ENCODE assay signal across 8 cellular contexts in the genomic region with DNA sequence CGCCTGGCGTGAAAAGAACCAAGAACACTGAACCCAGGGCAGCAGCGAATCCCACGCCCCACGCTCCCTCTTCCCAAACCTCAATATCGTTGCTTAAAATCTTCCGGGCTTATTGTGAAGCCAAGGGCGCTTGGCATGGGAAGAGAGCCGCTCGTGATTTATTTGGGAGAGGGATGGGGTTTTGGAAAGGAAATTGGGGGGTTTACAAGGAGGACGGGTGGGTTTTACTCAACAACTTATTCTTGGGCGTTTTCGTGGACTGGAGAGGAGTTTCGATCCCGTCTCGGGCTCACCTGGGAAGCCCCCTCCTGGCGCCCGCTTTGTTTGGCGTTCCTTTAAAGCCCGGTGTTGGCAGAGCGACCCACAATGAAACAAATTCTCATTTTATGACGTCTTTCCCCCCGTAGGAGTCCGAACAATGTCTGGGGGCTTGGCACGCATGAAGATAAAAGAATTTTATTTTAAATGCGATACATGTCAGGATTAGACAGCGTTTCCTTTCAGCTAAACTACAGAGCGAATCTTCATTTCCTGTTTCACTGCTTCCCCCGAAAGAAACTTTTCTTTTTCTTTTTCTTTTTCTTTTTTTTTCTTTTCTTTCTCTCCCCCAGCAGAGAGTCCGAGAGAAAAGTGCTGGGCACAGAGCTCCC.
DNase-seq lines count a peak whose midpoint lies in the region; ATAC-seq, FAIRE-seq and TF ChIP-seq lines count a peak whose summit lies in the region.

No MANE protein-coding gene starts in this region.

- no peaks in the 10 kb centered on the region for H3K36me3 ChIP-seq in HAP-1 (replicated peaks)

- CTCF ChIA-PET in activated CD8-positive, alpha-beta T cell treated with anti-CD3 and anti-CD28 coated beads for 36 hours (lab: Charles Lee) = interaction anchor here (0.6 to 4.0 kb wide), 13 partner anchors 11 to 662 kb away, joined by 3 to 50 read pairs (median 6); no protein-coding TSS in a partner anchor

- DNase-seq in HAP-1 (ENCODE audit: low spot score in 2 of 2) (no peak), left kidney (ENCODE audit: low read depth, low spot score) (peak; percentile 32), type B pancreatic cell (ENCODE audit: extremely low spot score, unreplicated experiment) (no peak), RKO (ENCODE audit: low spot score) (no peak), urothelium cell line (ENCODE audit: low spot score) (no peak), A172 (ENCODE audit: low spot score) (no peak)
- DNase-seq in activated CD8-positive, alpha-beta T cell treated with anti-CD3 and anti-CD28 coated beads for 36 hours = no peak

- TF ChIP-seq CTCF in GM12875 (IDR thresholded peaks at IDR 0.05; ENCODE audit: borderline replicate concordance, insufficient read depth, low read depth, low read length) (no peak), type B pancreatic cell (conservative IDR thresholded peaks at IDR 0.05) (no peak)
- no peak for TF ChIP-seq CTCF in activated CD8-positive, alpha-beta T cell treated with anti-CD3 and anti-CD28 coated beads for 36 hours (IDR thresholded peaks at IDR 0.05)

- no peak for FAIRE-seq in urothelium cell line (lab: Jason Lieb, UNC)

- peak overlapping the region; percentile 80 for H3K4me3 Mint-ChIP-seq in activated CD8-positive, alpha-beta T cell treated with anti-CD3 and anti-CD28 coated beads for 36 hours
- H3K4me3 Mint-ChIP-seq in type B pancreatic cell = peak overlapping the region; percentile 84

- no peaks in the 10 kb centered on the region for H3K36me3 Mint-ChIP-seq in activated CD8-positive, alpha-beta T cell treated with anti-CD3 and anti-CD28 coated beads for 36 hours (ENCODE audit: low read depth)
- H3K36me3 Mint-ChIP-seq in type B pancreatic cell = peaks cover 4% of the 10 kb centered on the region

- intact Hi-C loops in activated CD8-positive, alpha-beta T cell treated with anti-CD3 and anti-CD28 coated beads for 36 hours (cut with micrococcal nuclease) = loop anchor here (5.0 kb wide), 1 partner anchor 634 kb away; no protein-coding TSS in a partner anchor

- in situ Hi-C loops in HAP-1 (cut with MboI; ENCODE audit: low sequenced_read_pairs) = no loop called here

- peaks cover 12% of the 10 kb centered on the region for H3K4me1 ChIP-seq in HAP-1

- H3K4me3 ChIP-seq in GM12875 (ENCODE audit: low read depth, low read length) (peak overlapping the region; percentile 62), HAP-1 (peak overlapping the region; percentile 12)

- peak; percentile 31 for ATAC-seq in activated CD8-positive, alpha-beta T cell treated with anti-CD3 and anti-CD28 coated beads for 36 hours

- H3K27me3 Mint-ChIP-seq in activated CD8-positive, alpha-beta T cell treated with anti-CD3 and anti-CD28 coated beads for 36 hours = peaks cover 60% of the 10 kb centered on the region
- peaks cover 89% of the 10 kb centered on the region for H3K27me3 Mint-ChIP-seq in type B pancreatic cell

- H3K27me3 ChIP-seq in HAP-1 (ENCODE audit: low read depth) = no peaks in the 10 kb centered on the region; the same call in none of the 2 replicates

- POLR2A ChIA-PET in activated CD8-positive, alpha-beta T cell treated with anti-CD3 and anti-CD28 coated beads for 36 hours (lab: Charles Lee) = interaction anchor here (0.7 kb wide), 1 partner anchor 102 kb away, joined by 5 read pairs; no protein-coding TSS in a partner anchor

- H3K27ac Mint-ChIP-seq in activated CD8-positive, alpha-beta T cell treated with anti-CD3 and anti-CD28 coated beads for 36 hours = peak overlapping the region; percentile 65
- no peak overlapping the region for H3K27ac Mint-ChIP-seq in type B pancreatic cell

- peaks cover 8% of the 10 kb centered on the region for H3K4me1 Mint-ChIP-seq in activated CD8-positive, alpha-beta T cell treated with anti-CD3 and anti-CD28 coated beads for 36 hours (ENCODE audit: low read depth)
- peaks cover 14% of the 10 kb centered on the region for H3K4me1 Mint-ChIP-seq in type B pancreatic cell (ENCODE audit: unreplicated experiment)

- H3K9me3 ChIP-seq in HAP-1 = no peaks in the 10 kb centered on the region

- no peaks in the 10 kb centered on the region for H3K9me3 Mint-ChIP-seq in activated CD8-positive, alpha-beta T cell treated with anti-CD3 and anti-CD28 coated beads for 36 hours
- H3K9me3 Mint-ChIP-seq in type B pancreatic cell = peaks cover 6% of the 10 kb centered on the region
